ENCODE assay signal across 12 cellular contexts in the genomic region with DNA sequence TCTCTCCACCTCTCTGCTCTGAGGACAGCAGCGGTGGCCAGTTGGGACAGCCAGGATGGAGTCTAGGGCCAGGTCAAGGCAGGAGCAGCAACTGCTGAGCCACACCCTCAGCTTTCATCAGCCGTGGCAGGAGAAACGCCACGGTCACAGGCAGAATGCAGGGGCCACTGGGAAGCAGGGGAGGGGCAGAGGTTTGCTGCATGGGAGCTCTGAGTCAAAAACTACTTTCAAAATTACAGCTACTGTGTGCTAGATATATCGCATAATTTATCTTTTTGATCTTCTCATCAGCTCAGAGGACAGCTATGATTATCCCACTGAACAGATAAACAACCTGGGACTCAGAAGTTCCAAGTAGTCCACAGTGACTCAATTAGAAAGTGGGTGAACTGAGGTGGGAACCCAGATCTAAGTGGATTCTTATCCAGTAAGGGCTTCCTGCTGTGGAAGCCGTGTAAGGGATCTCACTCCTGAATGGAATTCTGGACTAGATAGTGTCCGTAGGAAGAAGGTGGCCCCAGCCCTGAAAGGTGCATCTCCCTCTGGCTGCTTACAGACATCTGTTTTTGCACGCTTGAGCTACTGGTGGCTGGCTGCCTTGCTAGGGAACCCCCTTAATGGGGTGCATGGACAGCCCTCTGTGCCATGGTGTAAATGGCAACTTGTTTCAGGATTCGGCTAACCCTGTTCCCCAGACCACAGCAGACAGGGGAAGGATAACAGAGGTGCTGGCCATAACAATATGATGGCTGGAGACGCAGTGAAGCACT.
DNase-seq lines count a peak whose midpoint lies in the region; ATAC-seq lines count a peak whose summit lies in the region.
"Had no signal": no experiment of that assay in that cellular context is flagged by ENCODE, and none has a peak within 500 bp of the region (broad histone marks: within the 10 kb centered on the region; RNA-seq: fewer than 3 reads in every experiment).

No MANE protein-coding gene starts in this region.

- H3K27me3 ChIP-seq in mesendoderm (ENCODE audit: insufficient read depth, low read length, poor library complexity): no peaks in the 10 kb centered on the region
- H3K27me3 ChIP-seq: gastroesophageal sphincter had no signal

- H3K36me3 ChIP-seq in mesendoderm (ENCODE audit: control insufficient read depth, insufficient read depth, low read length): no peaks in the 10 kb centered on the region
- H3K36me3 ChIP-seq: gastroesophageal sphincter had no signal

- H3K79me1 ChIP-seq in mesendoderm (ENCODE audit: low read length): no peaks in the 10 kb centered on the region

- H3K4me1 ChIP-seq in mesendoderm (ENCODE audit: control insufficient read depth, low read depth, low read length): no peaks in the 10 kb centered on the region

- no peaks in the 10 kb centered on the region for H3K36me3 Mint-ChIP-seq in activated T-cell treated with anti-CD3 and anti-CD28 coated beads, Interleukin-2, amount 50 U/mL, for 24 hours (ENCODE audit: low read depth)
- H3K36me3 Mint-ChIP-seq in activated T-helper 1 cell treated with anti-CD3 and anti-CD28 coated beads, Interleukin-12 subunit alpha, Interleukin-12 subunit beta, Interleukin-2, Interleukin-4 antibody, amounts not matched to agents 30 ng/mL and 10 ng/mL and 1 ng/mL, durations not matched to agents 14 hours and 24 hours and 36 hours (ENCODE audit: low read depth): no peaks in the 10 kb centered on the region

- no peak overlapping the region for H3K56ac ChIP-seq in mesendoderm (ENCODE audit: low read length)

- ATAC-seq in HG02759 (IDR thresholded peaks at IDR 0.05; ENCODE audit: unreplicated experiment): peak; percentile 67
- no peak for ATAC-seq in HG03457 (IDR thresholded peaks at IDR 0.05; ENCODE audit: unreplicated experiment)
- no peak for ATAC-seq in HG03095 (IDR thresholded peaks at IDR 0.05; ENCODE audit: unreplicated experiment)
- ATAC-seq: gastroesophageal sphincter had no signal

- no peak overlapping the region for H2AK5ac ChIP-seq in mesendoderm (ENCODE audit: low read length)

- no peak overlapping the region for H4K5ac ChIP-seq in mesendoderm (ENCODE audit: low read length)

- H2BK5ac ChIP-seq in mesendoderm (ENCODE audit: low read length): no peak overlapping the region

- H2BK15ac ChIP-seq in mesendoderm (replicated peaks; ENCODE audit: low read depth): no peak overlapping the region

- H3K23ac ChIP-seq in mesendoderm (ENCODE audit: low read length): no peak overlapping the region

- H3K4ac ChIP-seq in mesendoderm (ENCODE audit: low read depth, low read length): no peak overlapping the region

- no peak overlapping the region for H3K18ac ChIP-seq in mesendoderm (ENCODE audit: low read length)

- no peak overlapping the region for H4K8ac ChIP-seq in mesendoderm (ENCODE audit: low read depth, low read length)

- peak overlapping the region; percentile 13 for H3K27ac Mint-ChIP-seq in activated T-cell treated with anti-CD3 and anti-CD28 coated beads, Interleukin-2, amount 50 U/mL, for 24 hours
- H3K27ac Mint-ChIP-seq in activated T-helper 1 cell treated with anti-CD3 and anti-CD28 coated beads, Interleukin-12 subunit alpha, Interleukin-12 subunit beta, Interleukin-2, Interleukin-4 antibody, amounts not matched to agents 30 ng/mL and 10 ng/mL and 1 ng/mL, durations not matched to agents 14 hours and 24 hours and 36 hours: peak overlapping the region; percentile 51
- H3K27ac Mint-ChIP-seq: endodermal cell had no signal

- H3K4me3 ChIP-seq in mesendoderm (ENCODE audit: low read length): no peak overlapping the region
- H3K4me3 ChIP-seq: gastroesophageal sphincter had no signal

- H3K9me3 Mint-ChIP-seq in activated T-cell treated with anti-CD3 and anti-CD28 coated beads, Interleukin-2, amount 50 U/mL, for 24 hours: no peaks in the 10 kb centered on the region
- H3K9me3 Mint-ChIP-seq in activated T-helper 1 cell treated with anti-CD3 and anti-CD28 coated beads, Interleukin-12 subunit alpha, Interleukin-12 subunit beta, Interleukin-2, Interleukin-4 antibody, amounts not matched to agents 30 ng/mL and 10 ng/mL and 1 ng/mL, durations not matched to agents 14 hours and 24 hours and 36 hours: no peaks in the 10 kb centered on the region
- H3K9me3 Mint-ChIP-seq: endodermal cell had no signal

- no peak for DNase-seq in activated T-cell treated with anti-CD3 and anti-CD28 coated beads, Interleukin-2, amount 50 U/mL, for 24 hours
- DNase-seq in activated T-cell treated with anti-CD3 and anti-CD28 coated beads, Interleukin-2, amount 50 U/mL, for 1 hour: no peak
- DNase-seq in activated T-helper 1 cell treated with anti-CD3 and anti-CD28 coated beads, Interleukin-12 subunit alpha, Interleukin-12 subunit beta, Interleukin-2, Interleukin-4 antibody, amounts not matched to agents 30 ng/mL and 10 ng/mL and 1 ng/mL, durations not matched to agents 14 hours and 24 hours and 36 hours (ENCODE audit: low spot score): peak; percentile 28
- peak; percentile 6 for DNase-seq in stimulated activated CD8-positive, alpha-beta memory T cell treated with anti-CD3 and anti-CD28 coated beads, Interleukin-4, amount 100 ng/mL, for 24 hours (ENCODE audit: low read depth)
- DNase-seq in mesendoderm: no peak
- DNase-seq: midbrain, SHP77 had no signal

- no CpG with 5 or more reads among the region's 10 CpGs for WGBS in mesendoderm (ENCODE audit: extremely low coverage, insufficient coverage, low lambda C conversion rate)

- no peak overlapping the region for H3K27ac ChIP-seq in mesendoderm (ENCODE audit: low read depth, low read length)
- H3K27ac ChIP-seq: gastroesophageal sphincter had no signal

- H3K4me2 ChIP-seq in mesendoderm (ENCODE audit: low read length): no peak overlapping the region

- H3K4me1 Mint-ChIP-seq in activated T-cell treated with anti-CD3 and anti-CD28 coated beads, Interleukin-2, amount 50 U/mL, for 24 hours (ENCODE audit: low read depth): peaks cover 13% of the 10 kb centered on the region
- peaks cover 41% of the 10 kb centered on the region for H3K4me1 Mint-ChIP-seq in activated T-helper 1 cell treated with anti-CD3 and anti-CD28 coated beads, Interleukin-12 subunit alpha, Interleukin-12 subunit beta, Interleukin-2, Interleukin-4 antibody, amounts not matched to agents 30 ng/mL and 10 ng/mL and 1 ng/mL, durations not matched to agents 14 hours and 24 hours and 36 hours (ENCODE audit: low read depth)
- H3K4me1 Mint-ChIP-seq: endodermal cell had no signal

- no peaks in the 10 kb centered on the region for H3K79me2 ChIP-seq in mesendoderm (ENCODE audit: control insufficient read depth, insufficient read depth, low read length)

- H2BK120ac ChIP-seq in mesendoderm (ENCODE audit: low read depth, low read length): no peak overlapping the region

- H3K4me3 Mint-ChIP-seq in activated T-cell treated with anti-CD3 and anti-CD28 coated beads, Interleukin-2, amount 50 U/mL, for 24 hours: no peak overlapping the region
- peak overlapping the region; percentile 19 for H3K4me3 Mint-ChIP-seq in activated T-helper 1 cell treated with anti-CD3 and anti-CD28 coated beads, Interleukin-12 subunit alpha, Interleukin-12 subunit beta, Interleukin-2, Interleukin-4 antibody, amounts not matched to agents 30 ng/mL and 10 ng/mL and 1 ng/mL, durations not matched to agents 14 hours and 24 hours and 36 hours
- H3K4me3 Mint-ChIP-seq: endodermal cell had no signal

- H3K27me3 Mint-ChIP-seq in activated T-cell treated with anti-CD3 and anti-CD28 coated beads, Interleukin-2, amount 50 U/mL, for 24 hours: peaks cover 46% of the 10 kb centered on the region
- peaks cover 35% of the 10 kb centered on the region for H3K27me3 Mint-ChIP-seq in activated T-helper 1 cell treated with anti-CD3 and anti-CD28 coated beads, Interleukin-12 subunit alpha, Interleukin-12 subunit beta, Interleukin-2, Interleukin-4 antibody, amounts not matched to agents 30 ng/mL and 10 ng/mL and 1 ng/mL, durations not matched to agents 14 hours and 24 hours and 36 hours (ENCODE audit: insufficient read depth)

- intact Hi-C loops in activated T-helper 1 cell treated with anti-CD3 and anti-CD28 coated beads, Interleukin-12 subunit alpha, Interleukin-12 subunit beta, Interleukin-2, Interleukin-4 antibody, amounts not matched to agents 30 ng/mL and 10 ng/mL and 1 ng/mL, durations not matched to agents 14 hours and 24 hours and 36 hours (cut with micrococcal nuclease): loop anchor here (1.0 to 10.0 kb wide), 7 partner anchors 8 to 1050 kb away; partner anchors contain the start of gene ZBTB7C

- H3K9ac ChIP-seq in mesendoderm (ENCODE audit: low read length): no peak overlapping the region

Comparison
In these comparisons a context has a peak if more than half of its experiments do, and no peak if none do; other contexts are left out.
1. DNase-seq: peak in activated T-helper 1 cell treated with anti-CD3 and anti-CD28 coated beads, Interleukin-12 subunit alpha, Interleukin-12 subunit beta, Interleukin-2, Interleukin-4 antibody, amounts not matched to agents 30 ng/mL and 10 ng/mL and 1 ng/mL, durations not matched to agents 14 hours and 24 hours and 36 hours (single experiment) and stimulated activated CD8-positive, alpha-beta memory T cell treated with anti-CD3 and anti-CD28 coated beads, Interleukin-4, amount 100 ng/mL, for 24 hours (single experiment); none in activated T-cell treated with anti-CD3 and anti-CD28 coated beads, Interleukin-2, amount 50 U/mL, for 24 hours (single experiment), activated T-cell treated with anti-CD3 and anti-CD28 coated beads, Interleukin-2, amount 50 U/mL, for 1 hour (single experiment) and mesendoderm (single experiment).